ENCODE assay signal across 28 cellular contexts in genomic region chr6:37467718-37468117, GRCh38.
"Had no signal": no experiment of that assay in that cellular context is flagged by ENCODE, and none has a peak within 500 bp of the region (broad histone marks: within the 10 kb centered on the region; RNA-seq: fewer than 3 reads in every experiment).

No MANE protein-coding gene starts in this region.

- H3K27ac ChIP-seq: colonic mucosa, coronary artery, dorsolateral prefrontal cortex, epithelial cell of prostate, esophagus muscularis mucosa, esophagus squamous epithelium, foreskin keratinocyte, gastrocnemius medialis, gastroesophageal sphincter, heart left ventricle, heart right ventricle had no signal

- ATAC-seq: effector memory CD8-positive, alpha-beta T cell; esophagus mucosa; foreskin keratinocyte; gastrocnemius medialis; gastroesophageal sphincter; heart left ventricle; heart right ventricle had no signal

- H3K4me3 ChIP-seq: colonic mucosa, coronary artery, dorsolateral prefrontal cortex, esophagus muscularis mucosa, esophagus squamous epithelium, gastrocnemius medialis, gastroesophageal sphincter, heart left ventricle, heart right ventricle had no signal

- DNase-seq: colonic mucosa; cortex of kidney; dermis blood vessel endothelial cell; dorsolateral prefrontal cortex; effector CD4-positive, alpha-beta T cell; effector CD8-positive, alpha-beta T cell; effector memory CD4-positive, alpha-beta T cell; effector memory CD8-positive, alpha-beta T cell; erythroblast; esophagus squamous epithelium; foreskin fibroblast; foreskin keratinocyte; foreskin melanocyte; gastrocnemius medialis; glutamatergic neuron; head of caudate nucleus; heart left ventricle; heart right ventricle had no signal

- FAIRE-seq: colon, endometrium, endothelial cell of umbilical vein, frontal cortex had no signal

- H3K4me1 ChIP-seq: colonic mucosa had no signal

- H3K27me3 ChIP-seq: colonic mucosa, dorsolateral prefrontal cortex, esophagus muscularis mucosa, esophagus squamous epithelium, foreskin keratinocyte, gastrocnemius medialis, gastroesophageal sphincter, heart left ventricle, heart right ventricle had no signal

- H3K27ac Mint-ChIP-seq: dendritic cell treated with granulocyte-macrophage colony-stimulating factor and Interleukin-4, amounts not matched to agents 40 ng/mL and 50 ng/mL, for 4 days; effector memory CD8-positive, alpha-beta T cell had no signal

- H3K9me3 ChIP-seq: colonic mucosa had no signal

- H3K4me3 Mint-ChIP-seq: dendritic cell treated with granulocyte-macrophage colony-stimulating factor and Interleukin-4, amounts not matched to agents 40 ng/mL and 50 ng/mL, for 4 days; effector memory CD8-positive, alpha-beta T cell had no signal

- H3K27me3 Mint-ChIP-seq: dendritic cell treated with granulocyte-macrophage colony-stimulating factor and Interleukin-4, amounts not matched to agents 40 ng/mL and 50 ng/mL, for 4 days; effector memory CD8-positive, alpha-beta T cell had no signal
